In genomic region chr6:93915961-93916360, GRCh38 we compare ENCODE assay signal across 12 cellular contexts.
A peak's percentile ranks its signal among the peaks of the same experiment; 100 is the strongest.
DNase-seq lines count a peak whose midpoint lies in the region; ATAC-seq, FAIRE-seq and TF ChIP-seq lines count a peak whose summit lies in the region.
"Had no signal": no experiment of that assay in that cellular context is flagged by ENCODE, and none has a peak within 500 bp of the region (broad histone marks: within the 10 kb centered on the region; RNA-seq: fewer than 3 reads in every experiment).

No MANE protein-coding gene starts in this region.

- no peaks in the 10 kb centered on the region for H3K36me3 ChIP-seq in bronchial epithelial cell (ENCODE audit: control insufficient read depth, insufficient read depth, low read length)
- H3K36me3 ChIP-seq: BLaER1, HAP-1 had no signal

- H3K27me3 ChIP-seq in bronchial epithelial cell (ENCODE audit: control insufficient read depth, insufficient read depth, low read length), result no peaks in the 10 kb centered on the region
- H3K27me3 ChIP-seq: BLaER1 had no signal

- TF ChIP-seq CTCF in bronchial epithelial cell (IDR thresholded peaks at IDR 0.05; ENCODE audit: insufficient read depth, low read length, severe bottlenecking), result no peak

- intact Hi-C loops in left colon (cut with DNase I, micrococcal nuclease), result no loop called here

- DNase-seq in LoVo (ENCODE audit: low spot score), result peak; percentile 15
- DNase-seq in bronchial epithelial cell (ENCODE audit: low read depth), result peak; percentile 11
- DNase-seq in left colon, result peak; percentile 4 to 25
- no peak for DNase-seq in amniotic stem cell (lab: John Stamatoyannopoulos, UW)
- no peak for DNase-seq in Ammon's horn (ENCODE audit: low spot score)
- DNase-seq: DMS79, GOT3 had no signal

- no peak overlapping the region for H3K4me3 ChIP-seq in bronchial epithelial cell (ENCODE audit: low read depth, low read length)
- H3K4me3 ChIP-seq: BLaER1, GM12878, HAP-1, K562 had no signal

- FAIRE-seq in bronchial epithelial cell (lab: Jason Lieb, UNC), result no peak
- FAIRE-seq: GM12878, K562 had no signal

- ATAC-seq in left colon, result peak; percentile 99
- no peak for ATAC-seq in GM18502 (IDR thresholded peaks at IDR 0.05; ENCODE audit: poor library complexity, unreplicated experiment)
- ATAC-seq: K562 had no signal

Comparison
In these comparisons a context has a peak if more than half of its experiments do, and no peak if none do; other contexts are left out.
1. DNase-seq: peak in LoVo (single experiment), bronchial epithelial cell (single experiment) and left colon (2 of 2); none in amniotic stem cell (single experiment) and Ammon's horn (single experiment).